Comparison of ENCODE assay signal across 21 cellular contexts in genomic region chr6:3090013-3090412, GRCh38. TPM values are rescaled to one million over a fixed set of nuclear protein-coding genes. Genes with fewer than 3 reads are reported as not detected.
A peak's percentile ranks its signal among the peaks of the same experiment; 100 is the strongest.
DNase-seq lines count a peak whose midpoint lies in the region; ATAC-seq, FAIRE-seq and TF ChIP-seq lines count a peak whose summit lies in the region.
"Had no signal": no experiment of that assay in that cellular context is flagged by ENCODE, and none has a peak within 500 bp of the region (broad histone marks: within the 10 kb centered on the region; RNA-seq: fewer than 3 reads in every experiment).

No MANE protein-coding gene starts in this region.

- peaks cover 25 to 29% of the 10 kb centered on the region in 2 donors for H3K4me1 Mint-ChIP-seq in natural killer cell treated with Interleukin-12 subunit alpha and Interleukin-12 subunit beta and Interleukin-15 and Interleukin-18, amount 100 ng/mL, for 72 hours (ENCODE audit: low read depth in 2 of 2)
- H3K4me1 Mint-ChIP-seq: stimulated activated memory B cell treated with anti-CD40 and anti-IgM and Interleukin-4, amounts not matched to agents 10 μg/mL and 1 μg/mL and 100 μg/mL, for 72 hours had no signal

- CTCF ChIA-PET in HepG2 (lab: Yijun Ruan, JAX; ENCODE audit: low intra/inter-chr PET ratio, low total read pairs): no interaction called here

- H2AFZ ChIP-seq in HepG2 (ENCODE audit: low read length) (no peak overlapping the region), hepatocyte (no peak overlapping the region)

- peaks cover 47% of the 10 kb centered on the region for H3K36me3 Mint-ChIP-seq in natural killer cell treated with Interleukin-12 subunit alpha and Interleukin-12 subunit beta and Interleukin-15 and Interleukin-18, amount 100 ng/mL, for 72 hours

- H3K9me3 ChIP-seq in HepG2 (ENCODE audit: low read length) (no peaks in the 10 kb centered on the region), right lobe of liver (no peaks in the 10 kb centered on the region), hepatocyte (ENCODE audit: low read depth) (no peaks in the 10 kb centered on the region), vagina (no peaks in the 10 kb centered on the region)
- H3K9me3 ChIP-seq: A549, heart right ventricle, transverse colon had no signal

- H3K36me3 ChIP-seq in HepG2 (replicated peaks in 1 of 2; ENCODE audit: control insufficient read depth in 1 of 2, insufficient read depth in 2 of 2, low read length in 2 of 2) (peaks cover 13 to 49% of the 10 kb centered on the region in 2 experiments), right lobe of liver (peaks cover 0 to 51% (median 12%) of the 10 kb centered on the region in 4 donors), hepatocyte (replicated peaks; ENCODE audit: insufficient read depth, low read depth) (no peaks in the 10 kb centered on the region), vagina (peaks cover 0 to 49% of the 10 kb centered on the region in 2 donors)

- H3K9me2 ChIP-seq in hepatocyte (replicated peaks; ENCODE audit: insufficient read depth): no peaks in the 10 kb centered on the region

- H3K27ac ChIP-seq in HepG2 (ENCODE audit: extremely low read length, insufficient read depth, low read length) (no peak overlapping the region), right lobe of liver (no peak overlapping the region), hepatocyte (peak overlapping the region; percentile 62), vagina (peak overlapping the region; percentile 65)
- H3K27ac ChIP-seq: A549, C4-2B, transverse colon had no signal

- DNase-seq in HepG2 (ENCODE audit: low spot score) (no peak), right lobe of liver (no peak), RPMI7951 (ENCODE audit: low read depth) (peak; percentile 20), hepatocyte (ENCODE audit: low spot score) (no peak), vagina (ENCODE audit: extremely low spot score in 2 of 2) (no peak), OCI-M1 (lab: John Stamatoyannopoulos, UW) (no peak)
- no peak for DNase-seq in natural killer cell treated with Interleukin-12 subunit alpha and Interleukin-12 subunit beta and Interleukin-15 and Interleukin-18, amount 100 ng/mL, for 72 hours (ENCODE audit: low spot score)
- DNase-seq: activated effector memory CD4-positive, alpha-beta T cell treated with Interleukin-2 at 50 U/mL for 16 hours; DMS79; heart right ventricle; NCI-H2029; PC-3; stimulated activated CD4-positive, alpha-beta T cell treated with anti-CD3 and anti-CD28 coated beads, Interleukin-15, amount 100 ng/mL, for 24 hours; transverse colon had no signal

- H3K27ac Mint-ChIP-seq in natural killer cell treated with Interleukin-12 subunit alpha and Interleukin-12 subunit beta and Interleukin-15 and Interleukin-18, amount 100 ng/mL, for 72 hours: peak overlapping the region in 1 of 2 donors; percentile 5
- H3K27ac Mint-ChIP-seq: stimulated activated memory B cell treated with anti-CD40 and anti-IgM and Interleukin-4, amounts not matched to agents 10 μg/mL and 1 μg/mL and 100 μg/mL, for 72 hours had no signal

- H3K27me3 ChIP-seq in HepG2 (ENCODE audit: control insufficient read depth in 1 of 2, insufficient read depth in 2 of 2, low read length in 2 of 2) (no peaks in the 10 kb centered on the region), right lobe of liver (no peaks in the 10 kb centered on the region), hepatocyte (no peaks in the 10 kb centered on the region), vagina (no peaks in the 10 kb centered on the region)
- H3K27me3 ChIP-seq: heart right ventricle, transverse colon had no signal

- BruUV-seq in HepG2 (replicated peaks; lab: Mats Ljungman, UMichigan): no TSS peak

- H3K79me2 ChIP-seq in HepG2 (ENCODE audit: insufficient read depth, low read length) (no peaks in the 10 kb centered on the region), hepatocyte (no peaks in the 10 kb centered on the region)

- H3K4me3 ChIP-seq in HepG2 (replicated peaks in 1 of 3; ENCODE audit: insufficient read depth in 1 of 3, low read depth in 2 of 3, low read length in 3 of 3) (no peak overlapping the region), right lobe of liver (no peak overlapping the region), hepatocyte (no peak overlapping the region), vagina (no peak overlapping the region)
- H3K4me3 ChIP-seq: A549, heart right ventricle, K562, SK-N-MC, transverse colon had no signal

- H3K4me3 Mint-ChIP-seq in natural killer cell treated with Interleukin-12 subunit alpha and Interleukin-12 subunit beta and Interleukin-15 and Interleukin-18, amount 100 ng/mL, for 72 hours: no peak overlapping the region
- H3K4me3 Mint-ChIP-seq: stimulated activated memory B cell treated with anti-CD40 and anti-IgM and Interleukin-4, amounts not matched to agents 10 μg/mL and 1 μg/mL and 100 μg/mL, for 72 hours had no signal

- H3K4me2 ChIP-seq in HepG2 (ENCODE audit: low read depth, low read length) (no peak overlapping the region), hepatocyte (no peak overlapping the region)
- H3K4me2 ChIP-seq: A549 had no signal

- intact Hi-C loops in HepG2 (cut with micrococcal nuclease; ENCODE audit: unreplicated experiment) (no loop called here), right lobe of liver (cut with DNase I) (no loop called here), vagina (cut with DNase I) (no loop called here)

- H3K9me3 Mint-ChIP-seq in natural killer cell treated with Interleukin-12 subunit alpha and Interleukin-12 subunit beta and Interleukin-15 and Interleukin-18, amount 100 ng/mL, for 72 hours: no peaks in the 10 kb centered on the region

- TF ChIP-seq POLR2A in HepG2 (IDR thresholded peaks at IDR 0.05; ENCODE audit: insufficient read depth in 1 of 2, low read depth in 2 of 2, low read length in 2 of 2) (no peak), right lobe of liver (IDR thresholded peaks at IDR 0.05) (no peak), vagina (IDR thresholded peaks at IDR 0.05) (no peak)

- H4K20me1 ChIP-seq in HepG2 (ENCODE audit: insufficient read depth, low read length) (no peaks in the 10 kb centered on the region), hepatocyte (ENCODE audit: insufficient read depth, poor library complexity, severe bottlenecking) (no peaks in the 10 kb centered on the region)

- TF ChIP-seq EP300 in HepG2 (IDR thresholded peaks at IDR 0.05; ENCODE audit: low read depth in 2 of 2, low read length in 2 of 2): no peak
- no peak for TF ChIP-seq EP300 in HepG2 (CRISPR knock-in tag; IDR thresholded peaks at IDR 0.05; ENCODE audit: borderline replicate concordance)

- no peaks in the 10 kb centered on the region for H3K4me1 ChIP-seq in HepG2 (ENCODE audit: insufficient read depth, low read length)
- no peaks in the 10 kb centered on the region for H3K4me1 ChIP-seq in right lobe of liver
- peaks cover 3% of the 10 kb centered on the region for H3K4me1 ChIP-seq in hepatocyte (ENCODE audit: insufficient read depth)
- peaks cover 12% of the 10 kb centered on the region for H3K4me1 ChIP-seq in vagina
- H3K4me1 ChIP-seq: A549, transverse colon had no signal

- no peak for TF ChIP-seq RAD21 in HepG2 (CRISPR knock-in tag; IDR thresholded peaks at IDR 0.05)

- TF ChIP-seq CTCF in HepG2 (CRISPR knock-in tag; IDR thresholded peaks at IDR 0.05) (no peak), right lobe of liver (IDR thresholded peaks at IDR 0.05) (no peak), hepatocyte (IDR thresholded peaks at IDR 0.05; ENCODE audit: poor library complexity) (no peak), vagina (IDR thresholded peaks at IDR 0.05) (no peak)

- POLR2A ChIA-PET in HepG2 (lab: Yijun Ruan, JAX): no interaction called here

- H3K9ac ChIP-seq in HepG2 (ENCODE audit: insufficient read depth, low read depth, low read length): no peak overlapping the region

- ATAC-seq in HepG2 (no peak; the same call in 2 of the 3 replicates), right lobe of liver (no peak), GM18909 (IDR thresholded peaks at IDR 0.05; ENCODE audit: poor library complexity, unreplicated experiment) (no peak)
- no peak for ATAC-seq in natural killer cell treated with Interleukin-12 subunit alpha and Interleukin-12 subunit beta and Interleukin-15 and Interleukin-18, amount 100 ng/mL, for 72 hours
- ATAC-seq: A549; heart right ventricle; K562; PC-3; stimulated activated memory B cell treated with anti-CD40 and anti-IgM and Interleukin-4, amounts not matched to agents 10 μg/mL and 1 μg/mL and 100 μg/mL, for 72 hours had no signal

- no peak for FAIRE-seq in HepG2 (lab: Jason Lieb, UNC)
- FAIRE-seq: A549, H1, K562 had no signal

- in situ Hi-C loops in HepG2 (cut with HindIII; ENCODE audit: extremely low pct_ligation_motif_present, low pct_unique_long_range_greater_than_20kb): no loop called here

- no peaks in the 10 kb centered on the region for H3K27me3 Mint-ChIP-seq in natural killer cell treated with Interleukin-12 subunit alpha and Interleukin-12 subunit beta and Interleukin-15 and Interleukin-18, amount 100 ng/mL, for 72 hours
- H3K27me3 Mint-ChIP-seq: stimulated activated memory B cell treated with anti-CD40 and anti-IgM and Interleukin-4, amounts not matched to agents 10 μg/mL and 1 μg/mL and 100 μg/mL, for 72 hours had no signal

- 96% methylated on average over 4 of the region's 4 CpGs for WGBS in HepG2 (ENCODE audit: low lambda C conversion rate)
- 100% methylated on average over 3 of the region's 4 CpGs for WGBS in right lobe of liver (ENCODE audit: insufficient coverage, low coverage, low lambda C conversion rate, missing lambda C conversion rate)
- 95% methylated on average over 4 of the region's 4 CpGs for WGBS in hepatocyte (ENCODE audit: low lambda C conversion rate, missing lambda C conversion rate)

RNA-seq across cellular contexts. Expression of gene RIPK1, which starts 21.7 kb away (rescaled TPM):
- 10.3 and 15.0 TPM in 2 replicates for total RNA-seq in HepG2 (2016; rRNA removed; fragmentation: Illumina TruSeq; extraction: Trizol)
- total RNA-seq in HepG2 (2016; cell fraction: cytosol; rRNA removed; fragmentation: Illumina TruSeq; extraction: Trizol; ENCODE audit: low read depth): 4.5 and 4.9 TPM in 2 replicates
- total RNA-seq in HepG2 (2016; cell fraction: insoluble cytoplasmic fraction; rRNA removed; fragmentation: Illumina TruSeq; extraction: Trizol): 10.6 and 13.6 TPM in 2 replicates
- total RNA-seq in HepG2 (2016; cell fraction: membrane; rRNA removed; fragmentation: Illumina TruSeq; extraction: Trizol): 5.4 and 6.4 TPM in 2 replicates
- 7.4 and 9.7 TPM in 2 replicates for total RNA-seq in HepG2 (2016; cell fraction: nucleus; rRNA removed; fragmentation: Illumina TruSeq; extraction: Trizol)
- 9.0 and 10.7 TPM in 2 replicates for polyA plus RNA-seq in HepG2 (2011; rRNA removed)
- polyA plus RNA-seq in HepG2 (2011; cell fraction: cytosol; rRNA removed): 6.2 and 9.2 TPM in 2 replicates
- 9.5 and 13.1 TPM in 2 replicates for polyA plus RNA-seq in HepG2 (2011; cell fraction: nucleus; rRNA removed)
- 7.6 and 10.8 TPM in 2 replicates for polyA plus RNA-seq in HepG2 (2012)
- polyA plus RNA-seq in HepG2 (2016; cell fraction: cytosol; fragmentation: Illumina TruSeq; extraction: Trizol; ENCODE audit: low read depth): 0.89 and 0.95 TPM in 2 replicates
- polyA plus RNA-seq in HepG2 (2016; cell fraction: insoluble cytoplasmic fraction; fragmentation: Illumina TruSeq; extraction: Trizol; ENCODE audit: low read depth): 11.8 and 12.1 TPM in 2 replicates
- 2.3 and 2.7 TPM in 2 replicates for polyA plus RNA-seq in HepG2 (2016; cell fraction: membrane; fragmentation: Illumina TruSeq; extraction: Trizol; ENCODE audit: low read depth)
- polyA plus RNA-seq in HepG2 (2016; cell fraction: nucleus; fragmentation: Illumina TruSeq; extraction: Trizol; ENCODE audit: insufficient read depth, low read depth): 19.4 and 21.2 TPM in 2 replicates
- 5.4 and 9.3 TPM in 2 replicates for polyA minus RNA-seq in HepG2 (2011; rRNA and poly(A)+ RNA removed; ENCODE audit: low replicate concordance)
- polyA minus RNA-seq in HepG2 (2011; cell fraction: cytosol; rRNA and poly(A)+ RNA removed): 5.8 and 8.9 TPM in 2 replicates
- 8.9 and 13.7 TPM in 2 replicates for polyA minus RNA-seq in HepG2 (2011; cell fraction: nucleus; rRNA and poly(A)+ RNA removed)
- total RNA-seq in right lobe of liver: 10 to 100 TPM; 13.9 to 17.6 (median 16.6) TPM
- total RNA-seq in RPMI7951 (2014; rRNA removed; shearing (Covaris generic)): 13.2 and 14.5 TPM in 2 replicates
- total RNA-seq in hepatocyte: 16.2 and 21.0 TPM in 2 replicates
- polyA plus RNA-seq in hepatocyte: 14.0 and 14.6 TPM in 2 replicates
- total RNA-seq in vagina: 27.0 TPM
- total RNA-seq in natural killer cell treated with Interleukin-12 subunit alpha and Interleukin-12 subunit beta and Interleukin-15 and Interleukin-18, amount 100 ng/mL, for 72 hours: 10 to 100 TPM; 28.2 to 41.4 TPM

RNA-seq across cellular contexts. Expression of gene BPHL, which starts 28.5 kb away (rescaled TPM):
- 39.5 and 48.6 TPM in 2 replicates for total RNA-seq in HepG2 (2016; rRNA removed; fragmentation: Illumina TruSeq; extraction: Trizol)
- 13.0 and 14.5 TPM in 2 replicates for total RNA-seq in HepG2 (2016; cell fraction: cytosol; rRNA removed; fragmentation: Illumina TruSeq; extraction: Trizol; ENCODE audit: low read depth)
- 42.3 and 49.9 TPM in 2 replicates for total RNA-seq in HepG2 (2016; cell fraction: insoluble cytoplasmic fraction; rRNA removed; fragmentation: Illumina TruSeq; extraction: Trizol)
- total RNA-seq in HepG2 (2016; cell fraction: membrane; rRNA removed; fragmentation: Illumina TruSeq; extraction: Trizol): 29.2 and 32.0 TPM in 2 replicates
- total RNA-seq in HepG2 (2016; cell fraction: nucleus; rRNA removed; fragmentation: Illumina TruSeq; extraction: Trizol): 25.4 and 25.5 TPM in 2 replicates
- 35.6 and 37.8 TPM in 2 replicates for polyA plus RNA-seq in HepG2 (2011; rRNA removed)
- polyA plus RNA-seq in HepG2 (2011; cell fraction: cytosol; rRNA removed): 25.0 and 32.1 TPM in 2 replicates
- polyA plus RNA-seq in HepG2 (2011; cell fraction: nucleus; rRNA removed): 31.4 and 44.9 TPM in 2 replicates
- polyA plus RNA-seq in HepG2 (2012): 33.2 and 56.4 TPM in 2 replicates
- polyA plus RNA-seq in HepG2 (2016; cell fraction: cytosol; fragmentation: Illumina TruSeq; extraction: Trizol; ENCODE audit: low read depth): 12.2 and 18.6 TPM in 2 replicates
- 57.7 and 60.4 TPM in 2 replicates for polyA plus RNA-seq in HepG2 (2016; cell fraction: insoluble cytoplasmic fraction; fragmentation: Illumina TruSeq; extraction: Trizol; ENCODE audit: low read depth)
- 24.1 and 29.1 TPM in 2 replicates for polyA plus RNA-seq in HepG2 (2016; cell fraction: membrane; fragmentation: Illumina TruSeq; extraction: Trizol; ENCODE audit: low read depth)
- polyA plus RNA-seq in HepG2 (2016; cell fraction: nucleus; fragmentation: Illumina TruSeq; extraction: Trizol; ENCODE audit: insufficient read depth, low read depth): 40.4 and 41.8 TPM in 2 replicates
- 7.2 and 21.2 TPM in 2 replicates for polyA minus RNA-seq in HepG2 (2011; rRNA and poly(A)+ RNA removed; ENCODE audit: low replicate concordance)
- polyA minus RNA-seq in HepG2 (2011; cell fraction: cytosol; rRNA and poly(A)+ RNA removed): 12.7 and 16.3 TPM in 2 replicates
- polyA minus RNA-seq in HepG2 (2011; cell fraction: nucleus; rRNA and poly(A)+ RNA removed): 34.6 and 42.1 TPM in 2 replicates
- 100 to 1,000 TPM in 2 of 6 experiments, 10 to 100 TPM in 4; 30.4 to 142 (median 68.6) TPM for total RNA-seq in right lobe of liver
- total RNA-seq in RPMI7951 (2014; rRNA removed; shearing (Covaris generic)): 22.9 and 24.8 TPM in 2 replicates
- 42.4 and 52.0 TPM in 2 replicates for total RNA-seq in hepatocyte
- polyA plus RNA-seq in hepatocyte: 61.2 and 77.0 TPM in 2 replicates
- 10.3 TPM for total RNA-seq in vagina
- total RNA-seq in natural killer cell treated with Interleukin-12 subunit alpha and Interleukin-12 subunit beta and Interleukin-15 and Interleukin-18, amount 100 ng/mL, for 72 hours: 1 to 10 TPM; 5.6 to 7.3 TPM

Comparison
In these comparisons a context has a peak if more than half of its experiments do, and no peak if none do; other contexts are left out.
1. H3K27ac ChIP-seq: peak in hepatocyte (single experiment) and vagina (single experiment); none in HepG2 (single experiment) and right lobe of liver (0 of 3).